Comparison of ENCODE assay signal across 8 cellular contexts in the genomic region with DNA sequence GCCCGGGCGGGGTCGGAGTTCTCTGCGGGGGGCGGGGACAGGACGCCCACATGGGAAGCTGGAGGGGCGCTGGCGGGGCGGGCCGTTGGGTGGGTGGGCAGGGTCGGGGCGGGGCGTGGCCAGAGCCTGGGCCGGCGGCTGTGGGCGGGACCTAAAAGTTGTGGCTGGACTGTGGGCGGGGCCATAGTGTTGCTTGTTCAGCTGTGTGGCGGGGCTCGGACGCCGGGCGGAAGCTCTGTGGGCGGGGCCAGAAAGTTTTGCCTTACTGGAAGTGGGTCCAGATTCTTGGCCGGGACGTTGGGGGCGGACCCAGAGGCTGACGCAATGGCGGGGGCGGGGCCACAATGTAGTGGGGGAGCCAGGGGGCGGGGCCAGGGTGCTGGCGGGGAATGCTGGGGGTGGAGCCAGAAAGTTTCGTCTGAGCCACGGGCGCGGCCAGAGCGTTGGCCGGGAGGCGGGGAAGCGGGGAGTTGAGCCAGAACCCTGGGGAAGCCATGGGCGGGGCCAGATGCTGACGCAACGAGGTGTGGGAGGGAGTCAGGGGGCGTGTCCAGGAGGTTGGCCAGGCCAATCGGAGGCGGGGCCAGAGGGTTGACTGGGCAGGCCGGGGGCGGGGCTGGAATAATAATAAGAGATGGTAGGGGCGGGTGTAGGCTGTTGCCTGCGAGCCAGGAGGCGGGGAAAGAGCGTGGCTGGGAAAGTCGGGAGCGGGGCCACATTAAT. TPM values are rescaled to one million over a fixed set of nuclear protein-coding genes. Genes with fewer than 3 reads are reported as not detected.
DNase-seq lines count a peak whose midpoint lies in the region; ATAC-seq, FAIRE-seq and TF ChIP-seq lines count a peak whose summit lies in the region.

No MANE protein-coding gene starts in this region.

- no peak for TF ChIP-seq POLR2A in spleen (IDR thresholded peaks at IDR 0.05)

- DNase-seq in AG08395 (ENCODE audit: low spot score) (peak; percentile 99), NCI-H345 treated with DMSO at 0.1 percent for 48 hours (lab: John Stamatoyannopoulos, UW; ENCODE audit: unreplicated experiment) (peak; percentile 99), spleen (peak; percentile 100)
- peak; percentile 97 for DNase-seq in activated CD4-positive, CD25-positive, alpha-beta regulatory T cell treated with anti-CD3 and anti-CD28 coated beads, Interleukin-2, amount 50 U/mL, for 16 hours (ENCODE audit: low read depth, low spot score)
- peak; percentile 97 for DNase-seq in central memory CD4-positive, alpha-beta T cell

- H3K4me3 ChIP-seq in spleen = peak overlapping the region; percentile 33 to 77 (median 44)

- no peaks in the 10 kb centered on the region for H3K27me3 ChIP-seq in spleen (replicated peaks in 1 of 7)

- intact Hi-C loops in spleen (cut with DNase I; ENCODE audit: low total_unique reads) = no loop called here

- peaks cover 14 to 56% (median 41%) of the 10 kb centered on the region in 6 donors for H3K4me1 ChIP-seq in spleen

- peak; percentile 69 for FAIRE-seq in islet of Langerhans (lab: Jason Lieb, UNC)

- ATAC-seq in GM19025 (IDR thresholded peaks at IDR 0.05; ENCODE audit: low read depth, unreplicated experiment) = peak; percentile 63
- peak; percentile 71 for ATAC-seq in HG03342 (IDR thresholded peaks at IDR 0.05; ENCODE audit: unreplicated experiment)

- H3K27ac ChIP-seq in spleen = peak overlapping the region; percentile 82 to 98 (median 92)

- peaks cover 0 to 38% (median 34%) of the 10 kb centered on the region in 6 donors for H3K36me3 ChIP-seq in spleen

- TF ChIP-seq CTCF in spleen (IDR thresholded peaks at IDR 0.05 in 8 of 11, conservative IDR thresholded peaks at IDR 0.05 in 3 of 11) = no peak

- WGBS in spleen, 5 donors = 0 to 2% (median 0%) methylated on average over 22 to 53 of the region's 53 CpGs

- no peaks in the 10 kb centered on the region for H3K9me3 ChIP-seq in spleen

RNA-seq across cellular contexts. Expression of a gene that starts 0.5 kb away (rescaled TPM):
- 10 to 100 TPM; 13.0 to 43.0 (median 32.6) TPM for total RNA-seq in spleen
- 10 to 100 TPM; 11.0 to 38.7 (median 15.9) TPM for polyA plus RNA-seq in spleen

RNA-seq across cellular contexts. Expression of a gene that starts 17.8 kb away (rescaled TPM):
- total RNA-seq in spleen = 10 to 100 TPM in 4 of 7 donors, 1 to 10 TPM in 3; 3.9 to 19.8 (median 13.8) TPM
- polyA plus RNA-seq in spleen = 10 to 100 TPM in 2 of 3 donors, 1 to 10 TPM in 1; 8.1 to 12.9 (median 11.3) TPM

RNA-seq across cellular contexts. Expression of a gene that starts 25.9 kb away (rescaled TPM):
- 10 to 100 TPM in 6 of 7 donors, 1 to 10 TPM in 1; 6.3 to 17.0 (median 11.3) TPM for total RNA-seq in spleen
- polyA plus RNA-seq in spleen = 10 to 100 TPM in 1 of 3 donors, 1 to 10 TPM in 2; 7.1 to 12.6 (median 9.5) TPM

RNA-seq across cellular contexts. Expression of a gene that starts 52.8 kb away (rescaled TPM):
- 100 to 1,000 TPM in 1 of 7 donors, 10 to 100 TPM in 6; 33.1 to 124 (median 64.0) TPM for total RNA-seq in spleen
- 1 to 10 TPM; 4.0 to 9.4 (median 4.6) TPM for polyA plus RNA-seq in spleen

Comparison
In these comparisons a context has a peak if more than half of its experiments do, and no peak if none do; other contexts are left out.
1. Peak in every context shown above with its lines: DNase-seq, ATAC-seq, H3K4me3 ChIP-seq and H3K27ac ChIP-seq.